ENCODE assay signal across 16 cellular contexts in genomic region chr1:23817633-23818032, GRCh38. TPM values are rescaled to one million over a fixed set of nuclear protein-coding genes. Genes with fewer than 3 reads are reported as not detected.
DNase-seq lines count a peak whose midpoint lies in the region; ATAC-seq, FAIRE-seq and TF ChIP-seq lines count a peak whose summit lies in the region.
"Had no signal": no experiment of that assay in that cellular context is flagged by ENCODE, and none has a peak within 500 bp of the region (broad histone marks: within the 10 kb centered on the region; RNA-seq: fewer than 3 reads in every experiment).

No MANE protein-coding gene starts in this region.

- H3K9ac ChIP-seq in Karpas-422 (ENCODE audit: low read length) = no peak overlapping the region

- H3K9me3 Mint-ChIP-seq in endothelial cell (ENCODE audit: unreplicated experiment) = no peaks in the 10 kb centered on the region
- H3K9me3 Mint-ChIP-seq: CD4-positive, alpha-beta T cell; GM23338 had no signal

- H3K4me3 Mint-ChIP-seq in endothelial cell (ENCODE audit: unreplicated experiment) = peak overlapping the region; percentile 28
- H3K4me3 Mint-ChIP-seq: CD4-positive, alpha-beta T cell; GM23338 had no signal

- TF ChIP-seq CTCF in endothelial cell (IDR thresholded peaks at IDR 0.05; ENCODE audit: unreplicated experiment) (no peak), GM13976 (IDR thresholded peaks at IDR 0.05; ENCODE audit: borderline replicate concordance, control extremely low read depth, extremely low read depth, insufficient read depth, missing control alignments) (no peak)

- DNase-seq in GM18507 (ENCODE audit: extremely low spot score, insufficient read length, low read depth) (peak; percentile 42), Karpas-422 (no peak), endothelial cell (ENCODE audit: low spot score) (no peak), GM13976 (ENCODE audit: low spot score) (no peak)
- no peak for DNase-seq in activated CD4-positive, alpha-beta T cell treated with anti-CD3 and anti-CD28 coated beads, Interleukin-2, amount 50 U/mL, for 4 hours
- DNase-seq in stimulated activated naive CD8-positive, alpha-beta T cell treated with anti-CD3 and anti-CD28 coated beads, Interleukin-15, Interleukin-2, amounts not matched to agents 100 U/mL and 50 U/mL, for 24 hours = no peak
- DNase-seq: CD4-positive, alpha-beta T cell; DMS153; DMS79 had no signal

- no peaks in the 10 kb centered on the region for H4K20me1 ChIP-seq in Karpas-422 (ENCODE audit: insufficient read depth, low read depth, low read length)

- H3K4me1 Mint-ChIP-seq in endothelial cell (ENCODE audit: unreplicated experiment) = peaks cover 4% of the 10 kb centered on the region
- H3K4me1 Mint-ChIP-seq: GM23338 had no signal

- in situ Hi-C loops in GM13976 (cut with MboI; ENCODE audit: low sequenced_read_pairs, unreplicated experiment) = no loop called here

- H3K79me2 ChIP-seq in Karpas-422 (ENCODE audit: low read length) = no peaks in the 10 kb centered on the region

- H3K9me2 ChIP-seq in Karpas-422 (replicated peaks; ENCODE audit: insufficient read depth, low read length) = no peaks in the 10 kb centered on the region

- peaks cover 16% of the 10 kb centered on the region for H3K4me1 ChIP-seq in Karpas-422 (ENCODE audit: low read length)
- H3K4me1 ChIP-seq: A549 had no signal

- H3K4me3 ChIP-seq in Karpas-422 (ENCODE audit: low read length) = no peak overlapping the region
- H3K4me3 ChIP-seq: A549, GM23338 had no signal

- H3K36me3 Mint-ChIP-seq in endothelial cell (ENCODE audit: low read depth, unreplicated experiment) = peaks cover 6% of the 10 kb centered on the region

- peak; percentile 70 for ATAC-seq in GM19438 (IDR thresholded peaks at IDR 0.05; ENCODE audit: low read depth, unreplicated experiment)
- no peak for ATAC-seq in GM18867 (IDR thresholded peaks at IDR 0.05; ENCODE audit: unreplicated experiment)
- ATAC-seq in stimulated activated naive CD8-positive, alpha-beta T cell treated with anti-CD3 and anti-CD28 coated beads, Interleukin-15, Interleukin-2, amounts not matched to agents 100 U/mL and 50 U/mL, for 24 hours = no peak
- ATAC-seq: A549, GM23338 had no signal

- peaks cover 5% of the 10 kb centered on the region; the same call in 1 of the 2 replicates for H3K36me3 ChIP-seq in Karpas-422 (ENCODE audit: insufficient read depth, low read length)

- FAIRE-seq in GM18507 (lab: Jason Lieb, UNC) = peak; percentile 78
- FAIRE-seq: A549, H54 had no signal

- no peak overlapping the region for H2AFZ ChIP-seq in Karpas-422 (ENCODE audit: low read length)
- H2AFZ ChIP-seq: GM23338 had no signal

- peaks cover 3% of the 10 kb centered on the region for H3K27me3 Mint-ChIP-seq in endothelial cell (ENCODE audit: unreplicated experiment)
- H3K27me3 Mint-ChIP-seq: CD4-positive, alpha-beta T cell had no signal

- H3K27ac ChIP-seq in Karpas-422 (ENCODE audit: low read length) = peak overlapping the region; percentile 54
- H3K27ac ChIP-seq: 22Rv1, A549, C4-2B had no signal

- no peak overlapping the region for H3K27ac Mint-ChIP-seq in endothelial cell (ENCODE audit: unreplicated experiment)
- H3K27ac Mint-ChIP-seq: CD4-positive, alpha-beta T cell; GM23338 had no signal

- no peak overlapping the region for H3K4me2 ChIP-seq in Karpas-422 (ENCODE audit: low read depth, low read length, poor library complexity, severe bottlenecking)
- H3K4me2 ChIP-seq: A549, GM23338 had no signal

- H3K27me3 ChIP-seq in Karpas-422 (ENCODE audit: low read length) = no peaks in the 10 kb centered on the region

- no peaks in the 10 kb centered on the region for H3K9me3 ChIP-seq in Karpas-422 (ENCODE audit: low read length)
- H3K9me3 ChIP-seq: A549 had no signal

RNA-seq across cellular contexts. Expression of gene HMGCL, which starts 7.6 kb away (rescaled TPM):
- total RNA-seq in Karpas-422 (2014; rRNA removed; shearing (Covaris generic); ENCODE audit: low replicate concordance) = 25.6 and 45.2 TPM in 2 replicates
- 30.0 TPM for total RNA-seq in endothelial cell (ENCODE audit: unreplicated experiment)

RNA-seq across cellular contexts. Expression of gene GALE, which starts 17.1 kb away (rescaled TPM):
- 16.8 and 39.7 TPM in 2 replicates for total RNA-seq in Karpas-422 (2014; rRNA removed; shearing (Covaris generic); ENCODE audit: low replicate concordance)
- 33.9 TPM for total RNA-seq in endothelial cell (ENCODE audit: unreplicated experiment)

RNA-seq across cellular contexts. Expression of gene LYPLA2, which starts 26.7 kb away (rescaled TPM):
- total RNA-seq in Karpas-422 (2014; rRNA removed; shearing (Covaris generic); ENCODE audit: low replicate concordance) = 43.1 and 69.8 TPM in 2 replicates
- total RNA-seq in endothelial cell (ENCODE audit: unreplicated experiment) = 138 TPM

RNA-seq across cellular contexts. Expression of gene PITHD1, which starts 39.4 kb away (rescaled TPM):
- 35.6 and 55.7 TPM in 2 replicates for total RNA-seq in Karpas-422 (2014; rRNA removed; shearing (Covaris generic); ENCODE audit: low replicate concordance)
- 35.4 TPM for total RNA-seq in endothelial cell (ENCODE audit: unreplicated experiment)

RNA-seq across cellular contexts. Expression of gene FUCA1, which starts 50.5 kb away (rescaled TPM):
- 37.8 and 47.2 TPM in 2 replicates for total RNA-seq in Karpas-422 (2014; rRNA removed; shearing (Covaris generic); ENCODE audit: low replicate concordance)
- 6.1 TPM for total RNA-seq in endothelial cell (ENCODE audit: unreplicated experiment)
